Comparison of ENCODE assay signal across 1 cellular context in the genomic region with DNA sequence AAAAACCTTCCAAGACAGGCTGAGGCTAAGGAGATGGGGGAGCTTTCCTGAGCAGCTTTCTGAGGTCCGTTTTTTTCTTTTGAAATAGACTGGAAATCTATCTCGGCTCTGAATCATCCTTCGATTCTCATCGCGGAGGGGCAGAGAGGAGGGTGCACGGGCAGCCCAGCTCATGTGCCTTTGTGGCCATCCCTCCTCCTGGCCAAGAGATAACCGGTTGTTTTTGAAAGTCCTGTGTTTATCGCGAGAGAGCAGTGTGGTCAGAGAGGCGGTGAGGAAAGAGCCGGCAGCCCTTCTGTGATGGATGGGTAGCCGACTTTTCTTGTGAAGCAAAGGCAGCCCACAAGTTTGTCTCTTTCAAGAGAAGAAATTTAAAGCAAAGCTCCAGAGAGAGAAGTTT.
TF ChIP-seq lines count a peak whose summit lies in the region.

No MANE protein-coding gene starts in this region.

TF ChIP-seq in K562, 482 proteins besides CTCF, POLR2A, EP300 and RAD21 (continued from another document and continues in another):
- TF ChIP-seq, protein P1, sequence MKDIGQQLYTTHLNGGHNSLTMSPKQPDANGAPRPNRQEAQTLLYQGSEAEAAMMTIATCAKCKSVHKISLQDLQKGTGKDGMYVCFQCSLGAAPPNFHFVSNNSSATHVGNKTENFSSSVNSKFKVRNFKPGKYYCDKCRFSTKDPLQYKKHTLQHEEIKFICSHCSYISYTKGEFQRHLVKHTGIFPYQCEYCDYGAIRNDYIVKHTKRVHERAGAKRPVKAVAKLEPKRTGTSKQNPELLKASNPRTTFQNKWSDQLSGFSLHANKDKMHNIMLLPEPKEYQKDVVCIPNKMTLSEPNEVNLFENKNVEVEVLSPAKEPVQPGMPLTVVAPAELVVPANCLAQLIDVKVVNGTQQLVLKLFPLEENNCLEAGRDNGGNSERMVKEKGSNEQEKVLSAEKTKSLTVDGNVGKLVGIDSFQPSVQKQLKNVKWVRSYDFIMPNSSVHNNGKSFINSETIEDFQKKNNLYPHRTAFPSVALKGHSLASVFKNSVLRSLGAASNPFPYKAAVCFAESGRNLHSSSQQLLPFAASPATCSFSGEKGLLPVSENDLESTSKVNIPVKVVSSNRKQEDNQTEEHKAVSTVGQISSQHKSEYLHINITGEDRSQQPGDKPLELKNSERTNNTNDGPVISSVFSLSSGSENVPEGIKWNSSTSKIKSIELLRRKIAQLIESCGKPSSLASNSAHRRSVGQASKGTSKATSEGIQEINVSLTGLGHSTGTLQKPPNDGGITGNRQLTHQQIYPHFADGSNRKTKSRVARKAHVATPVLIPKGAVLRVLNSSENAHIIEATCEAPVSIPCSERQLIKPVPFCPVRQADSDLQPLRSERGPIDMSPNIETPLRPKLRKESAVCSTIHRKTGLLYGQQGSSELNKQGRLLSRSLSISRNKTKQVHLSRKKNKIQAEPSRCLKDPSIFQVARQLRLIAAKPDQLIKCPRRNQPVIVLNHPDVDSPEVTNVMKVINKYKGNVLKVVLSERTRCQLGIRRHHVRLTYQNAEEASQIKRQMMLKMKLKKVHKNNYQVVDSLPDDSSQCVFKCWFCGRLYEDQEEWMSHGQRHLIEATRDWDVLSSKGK (CRISPR knock-in tag; IDR thresholded peaks at IDR 0.05) = no peak
- no peak for TF ChIP-seq DNMT1 (IDR thresholded peaks at IDR 0.05)
- no peak for TF ChIP-seq SMAD1 (IDR thresholded peaks at IDR 0.05; ENCODE audit: low read depth, low read length, partially characterized antibody)
- no peak for TF ChIP-seq BCL6 (CRISPR knock-in tag; IDR thresholded peaks at IDR 0.05)
- no peak for TF ChIP-seq SP2 (IDR thresholded peaks at IDR 0.05; ENCODE audit: extremely low read depth, low read depth, low read length, poor library complexity, severe bottlenecking)
- TF ChIP-seq, protein P2, sequence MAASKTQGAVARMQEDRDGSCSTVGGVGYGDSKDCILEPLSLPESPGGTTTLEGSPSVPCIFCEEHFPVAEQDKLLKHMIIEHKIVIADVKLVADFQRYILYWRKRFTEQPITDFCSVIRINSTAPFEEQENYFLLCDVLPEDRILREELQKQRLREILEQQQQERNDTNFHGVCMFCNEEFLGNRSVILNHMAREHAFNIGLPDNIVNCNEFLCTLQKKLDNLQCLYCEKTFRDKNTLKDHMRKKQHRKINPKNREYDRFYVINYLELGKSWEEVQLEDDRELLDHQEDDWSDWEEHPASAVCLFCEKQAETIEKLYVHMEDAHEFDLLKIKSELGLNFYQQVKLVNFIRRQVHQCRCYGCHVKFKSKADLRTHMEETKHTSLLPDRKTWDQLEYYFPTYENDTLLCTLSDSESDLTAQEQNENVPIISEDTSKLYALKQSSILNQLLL (CRISPR knock-in tag; IDR thresholded peaks at IDR 0.05; ENCODE audit: borderline replicate concordance) = no peak
- peak; percentile 63; the same call in 1 of the 2 replicates for TF ChIP-seq GATA2 (CRISPR knock-in tag; IDR thresholded peaks at IDR 0.05)
- TF ChIP-seq, protein P3, sequence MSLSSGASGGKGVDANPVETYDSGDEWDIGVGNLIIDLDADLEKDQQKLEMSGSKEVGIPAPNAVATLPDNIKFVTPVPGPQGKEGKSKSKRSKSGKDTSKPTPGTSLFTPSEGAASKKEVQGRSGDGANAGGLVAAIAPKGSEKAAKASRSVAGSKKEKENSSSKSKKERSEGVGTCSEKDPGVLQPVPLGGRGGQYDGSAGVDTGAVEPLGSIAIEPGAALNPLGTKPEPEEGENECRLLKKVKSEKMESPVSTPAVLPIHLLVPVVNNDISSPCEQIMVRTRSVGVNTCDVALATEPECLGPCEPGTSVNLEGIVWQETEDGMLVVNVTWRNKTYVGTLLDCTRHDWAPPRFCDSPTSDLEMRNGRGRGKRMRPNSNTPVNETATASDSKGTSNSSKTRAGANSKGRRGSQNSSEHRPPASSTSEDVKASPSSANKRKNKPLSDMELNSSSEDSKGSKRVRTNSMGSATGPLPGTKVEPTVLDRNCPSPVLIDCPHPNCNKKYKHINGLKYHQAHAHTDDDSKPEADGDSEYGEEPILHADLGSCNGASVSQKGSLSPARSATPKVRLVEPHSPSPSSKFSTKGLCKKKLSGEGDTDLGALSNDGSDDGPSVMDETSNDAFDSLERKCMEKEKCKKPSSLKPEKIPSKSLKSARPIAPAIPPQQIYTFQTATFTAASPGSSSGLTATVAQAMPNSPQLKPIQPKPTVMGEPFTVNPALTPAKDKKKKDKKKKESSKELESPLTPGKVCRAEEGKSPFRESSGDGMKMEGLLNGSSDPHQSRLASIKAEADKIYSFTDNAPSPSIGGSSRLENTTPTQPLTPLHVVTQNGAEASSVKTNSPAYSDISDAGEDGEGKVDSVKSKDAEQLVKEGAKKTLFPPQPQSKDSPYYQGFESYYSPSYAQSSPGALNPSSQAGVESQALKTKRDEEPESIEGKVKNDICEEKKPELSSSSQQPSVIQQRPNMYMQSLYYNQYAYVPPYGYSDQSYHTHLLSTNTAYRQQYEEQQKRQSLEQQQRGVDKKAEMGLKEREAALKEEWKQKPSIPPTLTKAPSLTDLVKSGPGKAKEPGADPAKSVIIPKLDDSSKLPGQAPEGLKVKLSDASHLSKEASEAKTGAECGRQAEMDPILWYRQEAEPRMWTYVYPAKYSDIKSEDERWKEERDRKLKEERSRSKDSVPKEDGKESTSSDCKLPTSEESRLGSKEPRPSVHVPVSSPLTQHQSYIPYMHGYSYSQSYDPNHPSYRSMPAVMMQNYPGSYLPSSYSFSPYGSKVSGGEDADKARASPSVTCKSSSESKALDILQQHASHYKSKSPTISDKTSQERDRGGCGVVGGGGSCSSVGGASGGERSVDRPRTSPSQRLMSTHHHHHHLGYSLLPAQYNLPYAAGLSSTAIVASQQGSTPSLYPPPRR (CRISPR knock-in tag; IDR thresholded peaks at IDR 0.05; ENCODE audit: borderline replicate concordance) = no peak
- TF ChIP-seq, protein P4, sequence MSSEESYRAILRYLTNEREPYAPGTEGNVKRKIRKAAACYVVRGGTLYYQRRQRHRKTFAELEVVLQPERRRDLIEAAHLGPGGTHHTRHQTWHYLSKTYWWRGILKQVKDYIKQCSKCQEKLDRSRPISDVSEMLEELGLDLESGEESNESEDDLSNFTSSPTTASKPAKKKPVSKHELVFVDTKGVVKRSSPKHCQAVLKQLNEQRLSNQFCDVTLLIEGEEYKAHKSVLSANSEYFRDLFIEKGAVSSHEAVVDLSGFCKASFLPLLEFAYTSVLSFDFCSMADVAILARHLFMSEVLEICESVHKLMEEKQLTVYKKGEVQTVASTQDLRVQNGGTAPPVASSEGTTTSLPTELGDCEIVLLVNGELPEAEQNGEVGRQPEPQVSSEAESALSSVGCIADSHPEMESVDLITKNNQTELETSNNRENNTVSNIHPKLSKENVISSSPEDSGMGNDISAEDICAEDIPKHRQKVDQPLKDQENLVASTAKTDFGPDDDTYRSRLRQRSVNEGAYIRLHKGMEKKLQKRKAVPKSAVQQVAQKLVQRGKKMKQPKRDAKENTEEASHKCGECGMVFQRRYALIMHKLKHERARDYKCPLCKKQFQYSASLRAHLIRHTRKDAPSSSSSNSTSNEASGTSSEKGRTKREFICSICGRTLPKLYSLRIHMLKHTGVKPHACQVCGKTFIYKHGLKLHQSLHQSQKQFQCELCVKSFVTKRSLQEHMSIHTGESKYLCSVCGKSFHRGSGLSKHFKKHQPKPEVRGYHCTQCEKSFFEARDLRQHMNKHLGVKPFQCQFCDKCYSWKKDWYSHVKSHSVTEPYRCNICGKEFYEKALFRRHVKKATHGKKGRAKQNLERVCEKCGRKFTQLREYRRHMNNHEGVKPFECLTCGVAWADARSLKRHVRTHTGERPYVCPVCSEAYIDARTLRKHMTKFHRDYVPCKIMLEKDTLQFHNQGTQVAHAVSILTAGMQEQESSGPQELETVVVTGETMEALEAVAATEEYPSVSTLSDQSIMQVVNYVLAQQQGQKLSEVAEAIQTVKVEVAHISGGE (CRISPR knock-in tag; IDR thresholded peaks at IDR 0.05) = no peak
- TF ChIP-seq XRCC4 (IDR thresholded peaks at IDR 0.05; ENCODE audit: extremely low read depth, insufficient read depth, insufficient read length) = no peak
- no peak for TF ChIP-seq KDM4B (IDR thresholded peaks at IDR 0.05; ENCODE audit: borderline replicate concordance in 2 of 2, low read depth in 1 of 2)
- TF ChIP-seq CSDE1 (IDR thresholded peaks at IDR 0.05) = no peak
- no peak for TF ChIP-seq CBX5 (IDR thresholded peaks at IDR 0.05; ENCODE audit: borderline replicate concordance, low read depth)
- no peak for TF ChIP-seq LARP7 (IDR thresholded peaks at IDR 0.05)
- TF ChIP-seq, protein P5, sequence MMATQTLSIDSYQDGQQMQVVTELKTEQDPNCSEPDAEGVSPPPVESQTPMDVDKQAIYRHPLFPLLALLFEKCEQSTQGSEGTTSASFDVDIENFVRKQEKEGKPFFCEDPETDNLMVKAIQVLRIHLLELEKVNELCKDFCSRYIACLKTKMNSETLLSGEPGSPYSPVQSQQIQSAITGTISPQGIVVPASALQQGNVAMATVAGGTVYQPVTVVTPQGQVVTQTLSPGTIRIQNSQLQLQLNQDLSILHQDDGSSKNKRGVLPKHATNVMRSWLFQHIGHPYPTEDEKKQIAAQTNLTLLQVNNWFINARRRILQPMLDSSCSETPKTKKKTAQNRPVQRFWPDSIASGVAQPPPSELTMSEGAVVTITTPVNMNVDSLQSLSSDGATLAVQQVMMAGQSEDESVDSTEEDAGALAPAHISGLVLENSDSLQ (IDR thresholded peaks at IDR 0.05) = peak; percentile 62
- TF ChIP-seq RBM15 (IDR thresholded peaks at IDR 0.05; ENCODE audit: insufficient read depth, low read length) = no peak
- no peak for TF ChIP-seq HNRNPUL1 (IDR thresholded peaks at IDR 0.05; ENCODE audit: low read length)
- TF ChIP-seq MECOM (CRISPR knock-in tag; IDR thresholded peaks at IDR 0.05) = no peak
- TF ChIP-seq RBM25 (IDR thresholded peaks at IDR 0.05; ENCODE audit: low read depth, low read length, severe bottlenecking) = peak; percentile 77
- no peak for TF ChIP-seq ETV5 (CRISPR knock-in tag; IDR thresholded peaks at IDR 0.05; ENCODE audit: low read depth)
- no peak for TF ChIP-seq GABPA (tag; conservative IDR thresholded peaks at IDR 0.05; ENCODE audit: low read depth)
- TF ChIP-seq FOXK2 (conservative IDR thresholded peaks at IDR 0.05 in 1 of 2, IDR thresholded peaks at IDR 0.05 in 1 of 2; ENCODE audit: low read depth in 2 of 2) = peak; percentile 48 to 73; a peak in 2 of 4 replicates
- peak in 1 of 2 experiments; percentile 91; a peak in 2 of 4 replicates for TF ChIP-seq RCOR1 (IDR thresholded peaks at IDR 0.05; ENCODE audit: borderline replicate concordance in 1 of 2, low read depth in 2 of 2, low read length in 2 of 2)
- 0 out of 2 replicates have a peak, but pooled peaks have one; percentile 8 for TF ChIP-seq ELF1 (tag; IDR thresholded peaks at IDR 0.05)
- 0 out of 2 replicates have a peak, but pooled peaks have one; percentile 42 for TF ChIP-seq CREM (IDR thresholded peaks at IDR 0.05; ENCODE audit: low read depth)
- no peak for TF ChIP-seq ZNF57 (CRISPR knock-in tag; IDR thresholded peaks at IDR 0.05)
- TF ChIP-seq, protein P6, sequence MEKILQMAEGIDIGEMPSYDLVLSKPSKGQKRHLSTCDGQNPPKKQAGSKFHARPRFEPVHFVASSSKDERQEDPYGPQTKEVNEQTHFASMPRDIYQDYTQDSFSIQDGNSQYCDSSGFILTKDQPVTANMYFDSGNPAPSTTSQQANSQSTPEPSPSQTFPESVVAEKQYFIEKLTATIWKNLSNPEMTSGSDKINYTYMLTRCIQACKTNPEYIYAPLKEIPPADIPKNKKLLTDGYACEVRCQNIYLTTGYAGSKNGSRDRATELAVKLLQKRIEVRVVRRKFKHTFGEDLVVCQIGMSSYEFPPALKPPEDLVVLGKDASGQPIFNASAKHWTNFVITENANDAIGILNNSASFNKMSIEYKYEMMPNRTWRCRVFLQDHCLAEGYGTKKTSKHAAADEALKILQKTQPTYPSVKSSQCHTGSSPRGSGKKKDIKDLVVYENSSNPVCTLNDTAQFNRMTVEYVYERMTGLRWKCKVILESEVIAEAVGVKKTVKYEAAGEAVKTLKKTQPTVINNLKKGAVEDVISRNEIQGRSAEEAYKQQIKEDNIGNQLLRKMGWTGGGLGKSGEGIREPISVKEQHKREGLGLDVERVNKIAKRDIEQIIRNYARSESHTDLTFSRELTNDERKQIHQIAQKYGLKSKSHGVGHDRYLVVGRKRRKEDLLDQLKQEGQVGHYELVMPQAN (IDR thresholded peaks at IDR 0.05; ENCODE audit: borderline replicate concordance) = no peak
- TF ChIP-seq, protein P7, sequence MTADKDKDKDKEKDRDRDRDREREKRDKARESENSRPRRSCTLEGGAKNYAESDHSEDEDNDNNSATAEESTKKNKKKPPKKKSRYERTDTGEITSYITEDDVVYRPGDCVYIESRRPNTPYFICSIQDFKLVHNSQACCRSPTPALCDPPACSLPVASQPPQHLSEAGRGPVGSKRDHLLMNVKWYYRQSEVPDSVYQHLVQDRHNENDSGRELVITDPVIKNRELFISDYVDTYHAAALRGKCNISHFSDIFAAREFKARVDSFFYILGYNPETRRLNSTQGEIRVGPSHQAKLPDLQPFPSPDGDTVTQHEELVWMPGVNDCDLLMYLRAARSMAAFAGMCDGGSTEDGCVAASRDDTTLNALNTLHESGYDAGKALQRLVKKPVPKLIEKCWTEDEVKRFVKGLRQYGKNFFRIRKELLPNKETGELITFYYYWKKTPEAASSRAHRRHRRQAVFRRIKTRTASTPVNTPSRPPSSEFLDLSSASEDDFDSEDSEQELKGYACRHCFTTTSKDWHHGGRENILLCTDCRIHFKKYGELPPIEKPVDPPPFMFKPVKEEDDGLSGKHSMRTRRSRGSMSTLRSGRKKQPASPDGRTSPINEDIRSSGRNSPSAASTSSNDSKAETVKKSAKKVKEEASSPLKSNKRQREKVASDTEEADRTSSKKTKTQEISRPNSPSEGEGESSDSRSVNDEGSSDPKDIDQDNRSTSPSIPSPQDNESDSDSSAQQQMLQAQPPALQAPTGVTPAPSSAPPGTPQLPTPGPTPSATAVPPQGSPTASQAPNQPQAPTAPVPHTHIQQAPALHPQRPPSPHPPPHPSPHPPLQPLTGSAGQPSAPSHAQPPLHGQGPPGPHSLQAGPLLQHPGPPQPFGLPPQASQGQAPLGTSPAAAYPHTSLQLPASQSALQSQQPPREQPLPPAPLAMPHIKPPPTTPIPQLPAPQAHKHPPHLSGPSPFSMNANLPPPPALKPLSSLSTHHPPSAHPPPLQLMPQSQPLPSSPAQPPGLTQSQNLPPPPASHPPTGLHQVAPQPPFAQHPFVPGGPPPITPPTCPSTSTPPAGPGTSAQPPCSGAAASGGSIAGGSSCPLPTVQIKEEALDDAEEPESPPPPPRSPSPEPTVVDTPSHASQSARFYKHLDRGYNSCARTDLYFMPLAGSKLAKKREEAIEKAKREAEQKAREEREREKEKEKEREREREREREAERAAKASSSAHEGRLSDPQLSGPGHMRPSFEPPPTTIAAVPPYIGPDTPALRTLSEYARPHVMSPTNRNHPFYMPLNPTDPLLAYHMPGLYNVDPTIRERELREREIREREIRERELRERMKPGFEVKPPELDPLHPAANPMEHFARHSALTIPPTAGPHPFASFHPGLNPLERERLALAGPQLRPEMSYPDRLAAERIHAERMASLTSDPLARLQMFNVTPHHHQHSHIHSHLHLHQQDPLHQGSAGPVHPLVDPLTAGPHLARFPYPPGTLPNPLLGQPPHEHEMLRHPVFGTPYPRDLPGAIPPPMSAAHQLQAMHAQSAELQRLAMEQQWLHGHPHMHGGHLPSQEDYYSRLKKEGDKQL (CRISPR knock-in tag; IDR thresholded peaks at IDR 0.05; ENCODE audit: borderline replicate concordance) = no peak
- no peak for TF ChIP-seq KAT7 (CRISPR knock-in tag; IDR thresholded peaks at IDR 0.05; ENCODE audit: borderline replicate concordance)
- peak; percentile 85 for TF ChIP-seq ARID1B (IDR thresholded peaks at IDR 0.05)
- TF ChIP-seq CAMTA2 (CRISPR knock-in tag; conservative IDR thresholded peaks at IDR 0.05) = no peak
- no peak for TF ChIP-seq ETV6 (IDR thresholded peaks at IDR 0.05; ENCODE audit: borderline replicate concordance in 1 of 2, low read depth in 2 of 2, low read length in 1 of 2)
- TF ChIP-seq ETV6 (CRISPR knock-in tag; IDR thresholded peaks at IDR 0.05; ENCODE audit: borderline replicate concordance) = no peak
- no peak for TF ChIP-seq PRPF4 (IDR thresholded peaks at IDR 0.05; ENCODE audit: insufficient read depth, low read depth, low read length, poor library complexity, severe bottlenecking)
- TF ChIP-seq RBBP5 (IDR thresholded peaks at IDR 0.05; ENCODE audit: borderline replicate concordance, insufficient read depth, low read length, poor library complexity, severe bottlenecking) = no peak
